ENCODE assay signal across 10 cellular contexts in genomic region chr21:46052703-46053651, GRCh38. TPM values are rescaled to one million over a fixed set of nuclear protein-coding genes. Genes with fewer than 3 reads are reported as not detected.
A peak's percentile ranks its signal among the peaks of the same experiment; 100 is the strongest.
DNase-seq lines count a peak whose midpoint lies in the region; ATAC-seq and TF ChIP-seq lines count a peak whose summit lies in the region.
"Had no signal": no experiment of that assay in that cellular context is flagged by ENCODE, and none has a peak within 500 bp of the region (broad histone marks: within the 10 kb centered on the region; RNA-seq: fewer than 3 reads in every experiment).

No MANE protein-coding gene starts in this region.

- H3K27me3 ChIP-seq in MG63 (no peaks in the 10 kb centered on the region), skeletal muscle satellite cell (ENCODE audit: control insufficient read depth, insufficient read depth, low read length) (no peaks in the 10 kb centered on the region)

- ATAC-seq in HG02981 (IDR thresholded peaks at IDR 0.05; ENCODE audit: unreplicated experiment), result no peak

- H3K4me3 ChIP-seq in MG63, result no peak overlapping the region
- peak overlapping the region; percentile 57 for H3K4me3 ChIP-seq in coronary artery
- H3K4me3 ChIP-seq in skeletal muscle satellite cell (ENCODE audit: low read length), result peak overlapping the region; percentile 51

- H3K9me3 ChIP-seq in MG63, result no peaks in the 10 kb centered on the region
- H3K9me3 ChIP-seq in skeletal muscle satellite cell (replicated peaks; ENCODE audit: low read length), result no peaks in the 10 kb centered on the region

- peak overlapping the region; percentile 75 to 99 for H3K27ac ChIP-seq in coronary artery

- H3K4me1 ChIP-seq in skeletal muscle satellite cell (ENCODE audit: control insufficient read depth, insufficient read depth, low read length), result peaks cover 65% of the 10 kb centered on the region

- H3K9ac ChIP-seq in skeletal muscle satellite cell (ENCODE audit: low read depth, low read length), result peak overlapping the region; percentile 77

- peak overlapping the region; percentile 89 for H3K4me2 ChIP-seq in skeletal muscle satellite cell (ENCODE audit: low read length)

- DNase-seq in AG08395 (ENCODE audit: low spot score) (peak; percentile 68), MG63 (peak; percentile 72), coronary artery (ENCODE audit: low spot score) (peak; percentile 84), middle frontal gyrus (ENCODE audit: extremely low spot score, low spot score) (no peak), NCI-H510A treated with DMSO at 0.1 percent for 48 hours (lab: John Stamatoyannopoulos, UW) (no peak), cerebellar nuclear complex (lab: John Stamatoyannopoulos, UW) (no peak)
- DNase-seq: DND-41, naive B cell had no signal

- H3K36me3 ChIP-seq in MG63 (no peaks in the 10 kb centered on the region), skeletal muscle satellite cell (ENCODE audit: insufficient read depth, low read length) (no peaks in the 10 kb centered on the region)

- TF ChIP-seq CTCF in coronary artery (IDR thresholded peaks at IDR 0.05), result no peak

RNA-seq across cellular contexts. Expression of gene COL6A2, which starts 44.9 kb away (rescaled TPM):
- total RNA-seq in MG63 (2014; rRNA removed; shearing (Covaris generic); ENCODE audit: low replicate concordance), result 949 and 1,198 TPM in 2 replicates
- 1,183 and 1,453 TPM in 2 replicates for total RNA-seq in skeletal muscle satellite cell (2012; rRNA removed)

Comparison
In these comparisons a context has a peak if more than half of its experiments do, and no peak if none do; other contexts are left out.
1. DNase-seq: peak in AG08395 (single experiment), MG63 (single experiment) and coronary artery (single experiment); none in middle frontal gyrus (single experiment), NCI-H510A treated with DMSO at 0.1 percent for 48 hours (single experiment) and cerebellar nuclear complex (0 of 2).